In the genomic region with DNA sequence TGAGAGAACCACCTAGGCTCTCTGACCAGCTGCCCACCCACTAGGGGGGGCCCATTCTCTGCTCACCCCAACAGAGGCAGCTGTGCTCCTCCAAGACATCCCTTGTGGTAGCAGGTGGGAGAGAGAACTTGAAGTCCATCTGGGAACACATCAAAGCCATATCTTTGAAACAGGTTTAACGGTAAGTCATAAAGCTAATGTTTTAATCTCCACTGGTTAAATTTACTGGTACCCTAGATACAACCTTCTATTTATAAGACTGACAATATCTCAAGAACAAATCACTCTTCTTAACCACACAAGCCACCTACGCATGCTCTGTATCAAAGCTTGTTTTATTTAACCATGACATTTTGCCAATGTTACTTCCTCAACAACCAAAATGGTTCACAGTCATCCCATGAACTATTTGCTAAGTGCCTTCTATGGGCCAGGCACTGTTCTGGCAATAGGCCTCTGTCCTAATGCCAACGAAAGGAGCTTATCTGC, we compare ENCODE assay signal across 15 cellular contexts. TPM values are rescaled to one million over a fixed set of nuclear protein-coding genes. Genes with fewer than 3 reads are reported as not detected.
DNase-seq lines count a peak whose midpoint lies in the region; ATAC-seq, FAIRE-seq and TF ChIP-seq lines count a peak whose summit lies in the region.
"Had no signal": no experiment of that assay in that cellular context is flagged by ENCODE, and none has a peak within 500 bp of the region (broad histone marks: within the 10 kb centered on the region; RNA-seq: fewer than 3 reads in every experiment).

No MANE protein-coding gene starts in this region.

- no peak for FAIRE-seq in D721Med (lab: Jason Lieb, UNC)
- FAIRE-seq: TTC549 had no signal

- H3K4me3 Mint-ChIP-seq in activated T-cell treated with anti-CD3 and anti-CD28 coated beads, Interleukin-2, amount 50 U/mL, for 4 hours = no peak overlapping the region
- H3K4me3 Mint-ChIP-seq in T-helper 2 cell treated with Interferon-gamma antibody and Interleukin-4, amounts not matched to agents 5 μg/mL and 100 μg/mL, for 36 hours = peak overlapping the region; percentile 77
- peak overlapping the region; percentile 44 for H3K4me3 Mint-ChIP-seq in stimulated activated effector memory CD8-positive, alpha-beta T cell treated with anti-CD3 and anti-CD28 coated beads, Interleukin-12 subunit alpha, Interleukin-12 subunit beta, amount 100 ng/mL, for 72 hours
- H3K4me3 Mint-ChIP-seq: mesothelial cell of epicardium had no signal

- H3K9me3 ChIP-seq in tibial nerve = no peaks in the 10 kb centered on the region
- H3K9me3 ChIP-seq: transverse colon had no signal

- peaks cover 0 to 20% (median 4%) of the 10 kb centered on the region in 4 donors for H3K4me1 ChIP-seq in tibial nerve
- H3K4me1 ChIP-seq: transverse colon had no signal

- ATAC-seq in activated T-cell treated with anti-CD3 and anti-CD28 coated beads, Interleukin-2, amount 50 U/mL, for 4 hours = peak; percentile 49 to 54
- peak; percentile 80 for ATAC-seq in stimulated activated effector memory CD8-positive, alpha-beta T cell treated with anti-CD3 and anti-CD28 coated beads, Interleukin-12 subunit alpha, Interleukin-12 subunit beta, amount 100 ng/mL, for 72 hours

- no peaks in the 10 kb centered on the region for H3K27me3 ChIP-seq in tibial nerve
- H3K27me3 ChIP-seq: transverse colon had no signal

- H3K27me3 Mint-ChIP-seq in activated T-cell treated with anti-CD3 and anti-CD28 coated beads, Interleukin-2, amount 50 U/mL, for 4 hours (ENCODE audit: low read depth) = no peaks in the 10 kb centered on the region
- no peaks in the 10 kb centered on the region for H3K27me3 Mint-ChIP-seq in T-helper 2 cell treated with Interferon-gamma antibody and Interleukin-4, amounts not matched to agents 5 μg/mL and 100 μg/mL, for 36 hours (ENCODE audit: low read depth)

- no peaks in the 10 kb centered on the region for H3K9me3 Mint-ChIP-seq in activated T-cell treated with anti-CD3 and anti-CD28 coated beads, Interleukin-2, amount 50 U/mL, for 4 hours
- H3K9me3 Mint-ChIP-seq in T-helper 2 cell treated with Interferon-gamma antibody and Interleukin-4, amounts not matched to agents 5 μg/mL and 100 μg/mL, for 36 hours = peaks cover 9% of the 10 kb centered on the region
- no peaks in the 10 kb centered on the region for H3K9me3 Mint-ChIP-seq in stimulated activated effector memory CD8-positive, alpha-beta T cell treated with anti-CD3 and anti-CD28 coated beads, Interleukin-12 subunit alpha, Interleukin-12 subunit beta, amount 100 ng/mL, for 72 hours

- peaks cover 48% of the 10 kb centered on the region for H3K36me3 Mint-ChIP-seq in activated T-cell treated with anti-CD3 and anti-CD28 coated beads, Interleukin-2, amount 50 U/mL, for 4 hours (ENCODE audit: insufficient read depth)
- peaks cover 73% of the 10 kb centered on the region for H3K36me3 Mint-ChIP-seq in T-helper 2 cell treated with Interferon-gamma antibody and Interleukin-4, amounts not matched to agents 5 μg/mL and 100 μg/mL, for 36 hours (ENCODE audit: low read depth)
- peaks cover 98% of the 10 kb centered on the region for H3K36me3 Mint-ChIP-seq in stimulated activated effector memory CD8-positive, alpha-beta T cell treated with anti-CD3 and anti-CD28 coated beads, Interleukin-12 subunit alpha, Interleukin-12 subunit beta, amount 100 ng/mL, for 72 hours

- TF ChIP-seq POLR2A in tibial nerve (IDR thresholded peaks at IDR 0.05) = no peak

- peak overlapping the region; percentile 83 for H3K27ac Mint-ChIP-seq in T-helper 2 cell treated with Interferon-gamma antibody and Interleukin-4, amounts not matched to agents 5 μg/mL and 100 μg/mL, for 36 hours
- peak overlapping the region; percentile 91 for H3K27ac Mint-ChIP-seq in stimulated activated effector memory CD8-positive, alpha-beta T cell treated with anti-CD3 and anti-CD28 coated beads, Interleukin-12 subunit alpha, Interleukin-12 subunit beta, amount 100 ng/mL, for 72 hours
- H3K27ac Mint-ChIP-seq: mesothelial cell of epicardium had no signal

- 67% methylated on average over 3 of the region's 3 CpGs for WGBS in tibial nerve, 2 donors

- TF ChIP-seq EP300 in tibial nerve (IDR thresholded peaks at IDR 0.05) = no peak

- TF ChIP-seq CTCF in epithelial cell of proximal tubule (conservative IDR thresholded peaks at IDR 0.05; ENCODE audit: low read depth, low read length) (peak; percentile 30), tibial nerve (IDR thresholded peaks at IDR 0.05) (no peak), D721Med (IDR thresholded peaks at IDR 0.05; ENCODE audit: insufficient read depth, missing control alignments) (no peak)

- H3K4me1 Mint-ChIP-seq in activated T-cell treated with anti-CD3 and anti-CD28 coated beads, Interleukin-2, amount 50 U/mL, for 4 hours (ENCODE audit: low read depth) = peaks cover 23% of the 10 kb centered on the region
- peaks cover 69% of the 10 kb centered on the region for H3K4me1 Mint-ChIP-seq in T-helper 2 cell treated with Interferon-gamma antibody and Interleukin-4, amounts not matched to agents 5 μg/mL and 100 μg/mL, for 36 hours (ENCODE audit: low read depth)
- H3K4me1 Mint-ChIP-seq in stimulated activated effector memory CD8-positive, alpha-beta T cell treated with anti-CD3 and anti-CD28 coated beads, Interleukin-12 subunit alpha, Interleukin-12 subunit beta, amount 100 ng/mL, for 72 hours = peaks cover 70% of the 10 kb centered on the region
- H3K4me1 Mint-ChIP-seq: mesothelial cell of epicardium had no signal

- peak overlapping the region in 2 of 4 donors; percentile 59 to 65 for H3K27ac ChIP-seq in tibial nerve
- H3K27ac ChIP-seq: transverse colon had no signal

- DNase-seq in activated T-cell treated with anti-CD3 and anti-CD28 coated beads, Interleukin-2, amount 50 U/mL, for 4 hours = no peak
- no peak for DNase-seq in activated T-cell treated with anti-CD3 and anti-CD28 coated beads, Interleukin-2, amount 50 U/mL, for 48 hours
- no peak for DNase-seq in T-helper 2 cell treated with Interferon-gamma antibody and Interleukin-4, amounts not matched to agents 5 μg/mL and 100 μg/mL, for 36 hours (ENCODE audit: low spot score)
- no peak for DNase-seq in epithelial cell of proximal tubule (ENCODE audit: low read depth)
- no peak for DNase-seq in stimulated activated effector memory CD8-positive, alpha-beta T cell treated with anti-CD3 and anti-CD28 coated beads, Interleukin-12 subunit alpha, Interleukin-12 subunit beta, amount 100 ng/mL, for 72 hours (ENCODE audit: low spot score in 2 of 2)
- DNase-seq in tibial nerve (ENCODE audit: low spot score in 2 of 2) = no peak
- DNase-seq in D721Med (ENCODE audit: insufficient read length, low spot score) = no peak
- no peak for DNase-seq in DMS114 treated with DMSO at 0.1 percent for 48 hours (lab: John Stamatoyannopoulos, UW; ENCODE audit: unreplicated experiment)
- DNase-seq: activated CD8-positive, alpha-beta memory T cell treated with anti-CD3 and anti-CD28 coated beads, Interleukin-2, amount 50 U/mL, for 4 hours; anterior cingulate cortex; NK-92 treated with Interleukin-12 subunit alpha and Interleukin-12 subunit beta, amount 100 ng/mL, for 24 hours; stimulated activated CD4-positive, alpha-beta T cell treated with anti-CD3 and anti-CD28 coated beads, Interleukin-15, amount 100 ng/mL, for 24 hours; transverse colon had no signal

- H3K4me3 ChIP-seq in epithelial cell of proximal tubule (ENCODE audit: low read depth, low read length) = no peak overlapping the region
- H3K4me3 ChIP-seq in tibial nerve = no peak overlapping the region
- H3K4me3 ChIP-seq: transverse colon had no signal

- H3K36me3 ChIP-seq in tibial nerve = peaks cover 0 to 50% (median 5%) of the 10 kb centered on the region in 3 donors

RNA-seq across cellular contexts. Expression of gene AUH, which starts 20.4 kb away (rescaled TPM):
- 10 to 100 TPM; 23.6 to 24.6 (median 23.8) TPM for total RNA-seq in activated T-cell treated with anti-CD3 and anti-CD28 coated beads, Interleukin-2, amount 50 U/mL, for 4 hours
- total RNA-seq in epithelial cell of proximal tubule (13.8 and 16.8 TPM in 2 replicates), tibial nerve (10 to 100 TPM; 40.5 to 70.1 (median 44.9) TPM)
